8 cellular contexts compared by ENCODE assay signal in the genomic region with DNA sequence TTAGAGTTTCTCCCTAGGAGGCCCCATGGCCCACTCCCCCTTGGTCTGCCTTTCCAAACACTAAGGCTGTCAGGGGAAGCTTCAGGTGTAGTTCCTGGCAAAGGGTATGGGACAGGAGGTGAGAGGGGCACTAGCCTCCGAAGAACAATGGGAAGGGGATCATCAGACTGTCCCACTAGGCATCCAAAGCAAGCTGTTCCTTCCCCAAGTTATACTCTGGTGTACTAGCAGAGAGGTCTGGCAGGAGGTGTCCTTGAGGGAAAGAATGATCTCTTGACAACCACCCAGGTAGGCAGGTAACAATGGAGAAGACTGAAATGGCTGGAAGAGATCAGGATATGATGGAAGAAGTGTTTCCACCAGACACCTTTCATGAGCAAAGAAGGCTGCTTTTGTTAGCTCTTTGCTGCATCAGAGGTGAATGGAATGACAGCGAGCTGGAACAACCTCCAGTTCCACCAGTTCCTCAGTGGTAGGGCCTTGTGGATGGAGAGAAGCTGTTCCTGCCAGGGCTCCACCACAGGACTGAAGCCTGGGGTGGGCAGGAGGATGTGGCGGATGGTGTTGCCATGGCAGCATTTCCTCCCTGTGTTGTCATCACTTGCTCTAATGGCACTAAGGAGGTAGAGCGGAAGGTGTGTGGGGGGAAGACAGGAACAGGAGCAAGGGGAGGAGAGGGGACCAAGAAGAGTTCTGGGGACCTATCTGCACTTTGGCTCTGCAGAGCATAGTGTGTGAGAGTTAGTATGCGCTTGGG. TPM values are rescaled to one million over a fixed set of nuclear protein-coding genes. Genes with fewer than 3 reads are reported as not detected.
DNase-seq lines count a peak whose midpoint lies in the region; ATAC-seq, FAIRE-seq and TF ChIP-seq lines count a peak whose summit lies in the region.

No MANE protein-coding gene starts in this region.

- ATAC-seq in GM21360 (IDR thresholded peaks at IDR 0.05; ENCODE audit: unreplicated experiment), result peak; percentile 41
- ATAC-seq in pancreas, result no peak

- no peaks in the 10 kb centered on the region for H3K9me2 ChIP-seq in neural cell (ENCODE audit: insufficient read depth, low read length)

- H3K4me3 ChIP-seq in neural cell (ENCODE audit: low read length) (peak overlapping the region; percentile 32), pancreas (no peak overlapping the region)

- peaks cover 15% of the 10 kb centered on the region for H4K20me1 ChIP-seq in neural cell (ENCODE audit: insufficient read depth)

- H3K4me1 ChIP-seq in pancreas, result peaks cover 9 to 17% (median 15%) of the 10 kb centered on the region in 3 donors

- peak overlapping the region; percentile 15 for H3K9ac ChIP-seq in neural cell (ENCODE audit: low read length)

- H2AFZ ChIP-seq in neural cell (ENCODE audit: low read depth, low read length), result no peak overlapping the region

- TF ChIP-seq CTCF in neural cell (IDR thresholded peaks at IDR 0.05; ENCODE audit: poor library complexity, severe bottlenecking) (no peak), pancreas (IDR thresholded peaks at IDR 0.05) (no peak)

- FAIRE-seq in pancreas (lab: Jason Lieb, UNC), result no peak

- H3K4me2 ChIP-seq in neural cell (ENCODE audit: low read length), result no peak overlapping the region

- intact Hi-C loops in pancreas (cut with DNase I), result no loop called here

- WGBS in pancreas, 2 donors, result 72 to 79% methylated on average over 5 of the region's 5 CpGs

- peak; percentile 51 for TF ChIP-seq EP300 in neural cell (conservative IDR thresholded peaks at IDR 0.05; ENCODE audit: poor library complexity, severe bottlenecking)

- no peak for TF ChIP-seq RAD21 in neural cell (conservative IDR thresholded peaks at IDR 0.05)

- H3K27me3 ChIP-seq in neural cell (ENCODE audit: insufficient read depth, low read depth, low read length), result peaks cover 23% of the 10 kb centered on the region
- H3K27me3 ChIP-seq in pancreas, result peaks cover 0 to 8% (median 0%) of the 10 kb centered on the region in 4 donors

- DNase-seq in COR-L47 (lab: John Stamatoyannopoulos, UW) (peak; percentile 13), Kasumi-1 (lab: John Stamatoyannopoulos, UW) (peak; percentile 92 to 96), activated T-cell treated with anti-CD3 and anti-CD28 coated beads for 4 hours (peak; percentile 62), NCI-H1930 (lab: John Stamatoyannopoulos, UW) (no peak), dedifferentiated amniotic fluid mesenchymal stem cell (ENCODE audit: extremely low spot score) (no peak), pancreas (no peak)

- H3F3A ChIP-seq in neural cell (ENCODE audit: insufficient read depth, low read length, poor library complexity, severe bottlenecking), result no peaks in the 10 kb centered on the region

- H3K79me2 ChIP-seq in neural cell (replicated peaks; ENCODE audit: insufficient read depth, low read length), result no peaks in the 10 kb centered on the region

- H3K9me3 ChIP-seq in neural cell (ENCODE audit: low read length) (no peaks in the 10 kb centered on the region), pancreas (no peaks in the 10 kb centered on the region)

- H3K36me3 ChIP-seq in neural cell (ENCODE audit: insufficient read depth, low read length) (no peaks in the 10 kb centered on the region), pancreas (no peaks in the 10 kb centered on the region)

- peak overlapping the region; percentile 47 for H3K27ac ChIP-seq in neural cell (ENCODE audit: low read length)
- H3K27ac ChIP-seq in pancreas, result no peak overlapping the region

TF ChIP-seq in neural cell, 6 proteins besides CTCF, POLR2A, EP300 and RAD21:
- TF ChIP-seq POLR2AphosphoS5 (IDR thresholded peaks at IDR 0.05) (peak; percentile 86), MXI1 (conservative IDR thresholded peaks at IDR 0.05; ENCODE audit: poor library complexity, severe bottlenecking) (peak; percentile 27), TAF1 (IDR thresholded peaks at IDR 0.05; ENCODE audit: low read depth) (no peak), EZH2 (IDR thresholded peaks at IDR 0.05; ENCODE audit: borderline replicate concordance, insufficient read depth, low read length, poor library complexity, severe bottlenecking) (no peak), REST (IDR thresholded peaks at IDR 0.05; ENCODE audit: borderline replicate concordance) (peak; percentile 29), SMC3 (conservative IDR thresholded peaks at IDR 0.05; ENCODE audit: poor library complexity) (no peak)

RNA-seq across cellular contexts. Expression of gene AGAP2, which starts 2.3 kb away (rescaled TPM):
- 19.3 and 24.9 TPM in 2 replicates for polyA plus RNA-seq in neural cell
- 33.6 and 34.3 TPM in 2 replicates for polyA minus RNA-seq in neural cell
- total RNA-seq in pancreas, result 1 to 10 TPM in 1 of 6 donors, under 1 TPM in 5; 0.24 to 1.2 (median 0.72) TPM
- 1 to 10 TPM in 1 of 2 donors, under 1 TPM in 1; 0.87 to 3.0 TPM for polyA plus RNA-seq in pancreas

RNA-seq across cellular contexts. Expression of gene TSPAN31, which starts 4.0 kb away (rescaled TPM):
- polyA plus RNA-seq in neural cell (78.1 and 85.3 TPM in 2 replicates), pancreas (10 to 100 TPM; 13.0 to 29.8 TPM)
- 37.5 and 39.0 TPM in 2 replicates for polyA minus RNA-seq in neural cell
- 10 to 100 TPM; 12.2 to 17.9 (median 14.5) TPM for total RNA-seq in pancreas

RNA-seq across cellular contexts. Expression of gene CDK4, which starts 11.3 kb away (rescaled TPM):
- polyA plus RNA-seq in neural cell (81.3 and 104 TPM in 2 replicates), pancreas (10 to 100 TPM; 26.7 to 43.4 TPM)
- polyA minus RNA-seq in neural cell, result 53.9 and 59.4 TPM in 2 replicates
- total RNA-seq in pancreas, result 10 to 100 TPM; 30.6 to 48.5 (median 40.3) TPM

RNA-seq across cellular contexts. Expression of gene MARCHF9, which starts 14.1 kb away (rescaled TPM):
- polyA plus RNA-seq in neural cell (34.5 and 47.8 TPM in 2 replicates), pancreas (10 to 100 TPM; 17.2 to 32.5 TPM)
- 23.6 and 29.9 TPM in 2 replicates for polyA minus RNA-seq in neural cell
- total RNA-seq in pancreas, result 10 to 100 TPM in 1 of 6 donors, 1 to 10 TPM in 5; 6.7 to 11.3 (median 7.6) TPM

RNA-seq across cellular contexts. Expression of gene CYP27B1, which starts 26.0 kb away (rescaled TPM):
- polyA plus RNA-seq in neural cell (0.86 and 1.4 TPM in 2 replicates), pancreas (1 to 10 TPM; 1.6 to 3.3 TPM)
- polyA minus RNA-seq in neural cell, result not detected in 2 replicates
- 1 to 10 TPM; 2.1 to 5.8 (median 3.8) TPM for total RNA-seq in pancreas

Comparison
In these comparisons a context has a peak if more than half of its experiments do, and no peak if none do; other contexts are left out.
1. DNase-seq: peak in COR-L47 (single experiment), Kasumi-1 (2 of 2) and activated T-cell treated with anti-CD3 and anti-CD28 coated beads for 4 hours (single experiment); none in NCI-H1930 (0 of 2), dedifferentiated amniotic fluid mesenchymal stem cell (single experiment) and pancreas (0 of 6).